10 cellular contexts compared by ENCODE assay signal in the genomic region with DNA sequence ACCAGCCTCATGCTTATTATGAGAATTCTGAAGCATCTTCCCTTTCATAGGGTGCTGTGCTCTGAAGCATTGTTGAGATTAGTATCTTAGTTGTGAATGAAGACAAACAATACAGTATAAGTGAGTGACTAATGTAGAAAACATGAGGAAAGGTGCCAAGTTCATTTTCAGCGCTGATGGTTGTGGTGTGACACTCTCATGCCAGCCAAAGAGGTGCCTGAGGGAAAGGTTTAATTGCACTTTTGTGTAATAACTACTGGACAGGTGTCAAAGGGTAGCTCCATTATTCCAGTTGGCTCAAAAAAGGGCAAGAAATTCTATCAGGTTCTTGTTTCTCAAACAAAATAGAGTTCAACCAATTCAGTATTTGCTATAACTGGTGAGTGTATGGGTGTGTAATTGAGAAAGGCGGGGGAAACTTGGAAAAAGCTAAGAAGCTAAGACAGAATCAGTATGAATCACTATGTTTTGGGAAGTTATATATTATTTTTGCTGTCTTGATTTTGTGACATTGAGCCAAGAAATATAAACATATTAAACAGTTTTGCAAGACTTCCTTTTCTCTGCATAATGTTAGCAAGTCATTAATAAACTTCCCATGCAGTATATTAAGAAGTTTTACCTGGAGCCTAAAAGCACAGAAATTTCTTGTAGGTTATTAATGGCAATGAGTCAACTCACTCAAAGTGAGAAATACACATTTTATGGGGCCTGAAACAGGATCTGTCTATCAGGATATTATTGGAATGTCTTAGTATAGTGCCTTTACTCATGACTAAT. TPM values are rescaled to one million over a fixed set of nuclear protein-coding genes. Genes with fewer than 3 reads are reported as not detected.
DNase-seq lines count a peak whose midpoint lies in the region; ATAC-seq lines count a peak whose summit lies in the region.
"Had no signal": no experiment of that assay in that cellular context is flagged by ENCODE, and none has a peak within 500 bp of the region (broad histone marks: within the 10 kb centered on the region; RNA-seq: fewer than 3 reads in every experiment).

No MANE protein-coding gene starts in this region.

- DNase-seq in AG08396 (ENCODE audit: low spot score) (peak; percentile 5), T1000 (lab: John Stamatoyannopoulos, UW) (peak; percentile 30), iPS-NIHi11 (ENCODE audit: low spot score) (peak; percentile 4), NCI-H187 treated with DMSO at 0.1 percent for 48 hours (lab: John Stamatoyannopoulos, UW) (no peak), left colon (no peak)
- DNase-seq in stimulated activated CD8-positive, alpha-beta memory T cell treated with anti-CD3 and anti-CD28 coated beads, Interleukin-4, amount 100 ng/mL, for 48 hours, result no peak
- DNase-seq: activated naive CD8-positive, alpha-beta T cell treated with anti-CD3 and anti-CD28 coated beads for 36 hours; NCI-H2029 had no signal

- intact Hi-C loops in left colon (cut with DNase I, micrococcal nuclease), result no loop called here

- peak; percentile 14 for ATAC-seq in HG03039 (IDR thresholded peaks at IDR 0.05; ENCODE audit: unreplicated experiment)
- no peak for ATAC-seq in left colon
- no peak for ATAC-seq in HG03108 (IDR thresholded peaks at IDR 0.05; ENCODE audit: unreplicated experiment)

RNA-seq across cellular contexts. Expression of a gene that starts 31.8 kb away (rescaled TPM):
- total RNA-seq in left colon, result under 1 TPM; 0.27 to 0.45 TPM
- total RNA-seq: activated naive CD8-positive, alpha-beta T cell treated with anti-CD3 and anti-CD28 coated beads for 36 hours had no signal

Comparison
In these comparisons a context has a peak if more than half of its experiments do, and no peak if none do; other contexts are left out.
1. DNase-seq: peak in AG08396 (single experiment), T1000 (single experiment) and iPS-NIHi11 (single experiment); none in NCI-H187 treated with DMSO at 0.1 percent for 48 hours (single experiment), left colon (0 of 2) and stimulated activated CD8-positive, alpha-beta memory T cell treated with anti-CD3 and anti-CD28 coated beads, Interleukin-4, amount 100 ng/mL, for 48 hours (single experiment).